In the genomic region with DNA sequence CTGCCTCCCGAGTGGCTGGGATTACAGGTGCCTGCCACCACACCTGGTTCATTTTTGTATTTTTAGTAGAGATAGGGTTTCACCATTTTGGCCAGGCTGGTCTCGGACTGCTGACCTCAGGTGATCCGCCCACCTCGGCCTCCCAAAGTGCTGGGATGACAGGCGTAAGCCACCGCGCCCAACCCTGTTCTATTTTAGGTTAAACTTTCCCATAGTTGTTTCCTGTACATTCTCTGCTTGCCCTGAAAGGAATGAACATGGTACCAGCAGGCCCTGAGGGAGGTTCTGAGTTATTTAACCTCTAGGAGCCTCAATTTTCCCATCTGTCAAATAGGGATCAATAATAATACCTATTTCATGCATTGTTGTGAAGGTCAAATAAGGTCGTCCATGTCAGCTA, we compare ENCODE assay signal across 26 cellular contexts. TPM values are rescaled to one million over a fixed set of nuclear protein-coding genes. Genes with fewer than 3 reads are reported as not detected.
"Had no signal": no experiment of that assay in that cellular context is flagged by ENCODE, and none has a peak within 500 bp of the region (broad histone marks: within the 10 kb centered on the region; RNA-seq: fewer than 3 reads in every experiment).

No MANE protein-coding gene starts in this region.

- H3K9me3 ChIP-seq: colonic mucosa, esophagus muscularis mucosa, esophagus squamous epithelium, gastrocnemius medialis, gastroesophageal sphincter, heart right ventricle had no signal

- H3K4me1 ChIP-seq: colonic mucosa had no signal

- H3K36me3 ChIP-seq: colonic mucosa, esophagus muscularis mucosa, esophagus squamous epithelium, gastrocnemius medialis, gastroesophageal sphincter, heart left ventricle, heart right ventricle had no signal

- DNase-seq: colonic mucosa; cortex of kidney; dermis blood vessel endothelial cell; dorsolateral prefrontal cortex; effector CD4-positive, alpha-beta T cell; effector CD8-positive, alpha-beta T cell; effector memory CD4-positive, alpha-beta T cell; effector memory CD8-positive, alpha-beta T cell; endodermal cell; erythroblast; esophagus squamous epithelium; foreskin fibroblast; foreskin keratinocyte; foreskin melanocyte; gastrocnemius medialis; glutamatergic neuron; head of caudate nucleus; heart left ventricle; heart right ventricle had no signal

- H3K27me3 ChIP-seq: colonic mucosa had no signal

- H3K4me3 ChIP-seq: colonic mucosa, coronary artery, dorsolateral prefrontal cortex, esophagus muscularis mucosa, esophagus squamous epithelium, gastrocnemius medialis, gastroesophageal sphincter, heart left ventricle, heart right ventricle had no signal

- H3K27ac ChIP-seq: colonic mucosa, coronary artery, dorsolateral prefrontal cortex, epithelial cell of prostate, esophagus muscularis mucosa, esophagus squamous epithelium, foreskin keratinocyte, gastrocnemius medialis, gastroesophageal sphincter, heart left ventricle, heart right ventricle had no signal

- ATAC-seq: effector memory CD8-positive, alpha-beta T cell; esophagus mucosa; foreskin keratinocyte; gastrocnemius medialis; gastroesophageal sphincter; heart left ventricle; heart right ventricle had no signal

RNA-seq across cellular contexts. Expression of a gene that starts 11.0 kb away (rescaled TPM):
- total RNA-seq: fibroblast of lung, fibroblast of villous mesenchyme had no signal
- polyA plus RNA-seq: foreskin keratinocyte had no signal
